8 cellular contexts compared by ENCODE assay signal in genomic region chr12:7189398-7190267, GRCh38. TPM values are rescaled to one million over a fixed set of nuclear protein-coding genes. Genes with fewer than 3 reads are reported as not detected.
A peak's percentile ranks its signal among the peaks of the same experiment; 100 is the strongest.
DNase-seq lines count a peak whose midpoint lies in the region; ATAC-seq, FAIRE-seq and TF ChIP-seq lines count a peak whose summit lies in the region.

Gene PEX5, plus strand, starts transcription at chr12:7189686. Its CDS starts 692 bp downstream, at chr12:7190378.

- H3K4me3 ChIP-seq in astrocyte of the cerebellum (ENCODE audit: low read depth, low read length) (peak within 1 kb of the TSS; percentile 76), rectal smooth muscle tissue (ENCODE audit: low read length) (peak within 1 kb of the TSS; percentile 95), vagina (peak within 1 kb of the TSS; percentile 86 to 89)

- H3K27me3 ChIP-seq in rectal smooth muscle tissue (ENCODE audit: control insufficient read depth, insufficient read depth, low read length) (no peaks in the 10 kb centered on the region), vagina (no peaks in the 10 kb centered on the region)

- in situ Hi-C loops in astrocyte of the cerebellum (cut with HindIII; ENCODE audit: low sequenced_read_pairs): no loop called here

- TF ChIP-seq CTCF in astrocyte of the cerebellum (IDR thresholded peaks at IDR 0.05; ENCODE audit: low read depth, low read length, missing control alignments) (no peak), vagina (IDR thresholded peaks at IDR 0.05) (peak in 1 of 3 experiments; percentile 15)

- H3K27ac ChIP-seq in rectal smooth muscle tissue (ENCODE audit: low read depth, low read length): peak within 1 kb of the TSS; percentile 92
- peak within 1 kb of the TSS; percentile 91 for H3K27ac ChIP-seq in vagina

- peaks cover 7% of the 10 kb centered on the region for H3K4me1 ChIP-seq in rectal smooth muscle tissue (ENCODE audit: control insufficient read depth, insufficient read depth, low read length)
- peaks cover 33% of the 10 kb centered on the region for H3K4me1 ChIP-seq in vagina

- no peaks in the 10 kb centered on the region for H3K36me3 ChIP-seq in rectal smooth muscle tissue (ENCODE audit: control insufficient read depth, insufficient read depth, low read length)
- peaks cover 0 to 5% of the 10 kb centered on the region in 2 donors for H3K36me3 ChIP-seq in vagina

- intact Hi-C loops in vagina (cut with DNase I): no loop called here

- TF ChIP-seq POLR2A in vagina (IDR thresholded peaks at IDR 0.05): peak in 1 of 2 donors; percentile 19

- FAIRE-seq in GM18507 (lab: Jason Lieb, UNC): peak; percentile 84

- ATAC-seq in HG02973 (IDR thresholded peaks at IDR 0.05; ENCODE audit: unreplicated experiment): peak; percentile 92

- H3K9ac ChIP-seq in rectal smooth muscle tissue (ENCODE audit: low read length): peak within 1 kb of the TSS; percentile 79

- peak; percentile 88 for DNase-seq in GM18507 (ENCODE audit: extremely low spot score, insufficient read length, low read depth)
- DNase-seq in NCI-H1930 (lab: John Stamatoyannopoulos, UW): peak; percentile 93 to 94
- DNase-seq in T-helper 9 cell: peak; percentile 66
- DNase-seq in astrocyte of the cerebellum (ENCODE audit: low read depth): peak; percentile 84
- DNase-seq in hepatic stellate cell (ENCODE audit: low spot score): peak; percentile 86
- peak in 1 of 2 donors; percentile 93 for DNase-seq in vagina (ENCODE audit: extremely low spot score in 2 of 2)

- no peaks in the 10 kb centered on the region for H3K9me3 ChIP-seq in vagina

RNA-seq across cellular contexts. Expression of gene PEX5, which starts in this region (rescaled TPM):
- 31.2 TPM for total RNA-seq in vagina
